In genomic region chr11:119206512-119207299, GRCh38 we compare ENCODE assay signal across 8 cellular contexts. TPM values are rescaled to one million over a fixed set of nuclear protein-coding genes. Genes with fewer than 3 reads are reported as not detected.
DNase-seq lines count a peak whose midpoint lies in the region; ATAC-seq lines count a peak whose summit lies in the region.

No MANE protein-coding gene starts in this region.

- no peaks in the 10 kb centered on the region for H3K27me3 ChIP-seq in HUES6 (ENCODE audit: control insufficient read depth, insufficient read depth, low read length)
- H3K27me3 ChIP-seq in duodenal mucosa (ENCODE audit: control insufficient read depth in 1 of 2, insufficient read depth in 2 of 2, low read length in 2 of 2): no peaks in the 10 kb centered on the region
- H3K27me3 ChIP-seq in mesenchymal stem cell (ENCODE audit: control insufficient read depth in 1 of 2, insufficient read depth in 1 of 2, low read length in 2 of 2): no peaks in the 10 kb centered on the region

- H3K36me3 ChIP-seq in HUES6 (ENCODE audit: control insufficient read depth, insufficient read depth, low read length) (no peaks in the 10 kb centered on the region), duodenal mucosa (ENCODE audit: control insufficient read depth in 1 of 2, insufficient read depth in 2 of 2, low read length in 2 of 2) (no peaks in the 10 kb centered on the region), mesenchymal stem cell (ENCODE audit: control insufficient read depth in 1 of 2, insufficient read depth in 2 of 2, low read depth in 1 of 2, low read length in 2 of 2) (no peaks in the 10 kb centered on the region)

- under 1% methylated on average over 19 of the region's 40 CpGs for WGBS in mesenchymal stem cell

- H3K9ac ChIP-seq in HUES6 (ENCODE audit: low read length) (peak overlapping the region; percentile 87), duodenal mucosa (ENCODE audit: low read depth in 1 of 2, low read length in 2 of 2) (peak overlapping the region; percentile 66 to 68), mesenchymal stem cell (ENCODE audit: low read length) (peak overlapping the region; percentile 87)

- H3K4me3 ChIP-seq in HUES6 (ENCODE audit: low read depth, low read length) (peak overlapping the region; percentile 92), duodenal mucosa (ENCODE audit: low read depth in 1 of 2, low read length in 2 of 2) (peak overlapping the region; percentile 88 to 89), mesenchymal stem cell (ENCODE audit: insufficient read depth in 1 of 2, low read depth in 1 of 2, low read length in 2 of 2) (peak overlapping the region; percentile 88 to 98)

- H2BK15ac ChIP-seq in mesenchymal stem cell (ENCODE audit: low read depth, poor library complexity, severe bottlenecking): peak overlapping the region; percentile 92

- H3K4me2 ChIP-seq in mesenchymal stem cell (ENCODE audit: low read length, poor library complexity, severe bottlenecking): peak overlapping the region; percentile 67

- peak; percentile 39 for ATAC-seq in GM19395 (IDR thresholded peaks at IDR 0.05; ENCODE audit: unreplicated experiment)

- H3K4ac ChIP-seq in mesenchymal stem cell (ENCODE audit: low read depth in 1 of 2, low read length in 2 of 2): peak overlapping the region; percentile 46 to 67

- peak overlapping the region; percentile 10 for H2BK5ac ChIP-seq in mesenchymal stem cell (ENCODE audit: low read depth, low read length, poor library complexity, severe bottlenecking)

- H2AFZ ChIP-seq in mesenchymal stem cell (ENCODE audit: low read depth, low read length): peak overlapping the region; percentile 94

- peak overlapping the region; percentile 37 to 98 for H3K23ac ChIP-seq in mesenchymal stem cell (ENCODE audit: low read length in 2 of 2)

- peaks cover 12% of the 10 kb centered on the region for H3K4me1 ChIP-seq in HUES6 (ENCODE audit: control insufficient read depth, insufficient read depth, low read length)
- H3K4me1 ChIP-seq in duodenal mucosa (ENCODE audit: control insufficient read depth in 1 of 2, insufficient read depth in 2 of 2, low read length in 2 of 2): peaks cover 14 to 19% of the 10 kb centered on the region in 2 donors
- peaks cover 4% of the 10 kb centered on the region for H3K4me1 ChIP-seq in mesenchymal stem cell (ENCODE audit: control insufficient read depth, insufficient read depth, low read depth, low read length)

- DNase-seq in Ammon's horn (ENCODE audit: low spot score) (peak; percentile 20), mesenchymal stem cell (peak; percentile 33), dedifferentiated amniotic fluid mesenchymal stem cell (ENCODE audit: extremely low spot score) (no peak)
- peak; percentile 65 for DNase-seq in activated CD4-positive, alpha-beta T cell treated with anti-CD3 and anti-CD28 coated beads for 48 hours
- peak; percentile 10 for DNase-seq in stimulated activated CD8-positive, alpha-beta memory T cell treated with anti-CD3 and anti-CD28 coated beads, Interleukin-12 subunit alpha, Interleukin-12 subunit beta, amount 100 ng/mL, for 24 hours (ENCODE audit: extremely low read depth)

- H2BK120ac ChIP-seq in mesenchymal stem cell (ENCODE audit: low read depth, low read length): peak overlapping the region; percentile 71

- peak overlapping the region in 1 of 2 experiments; percentile 80 for H2BK12ac ChIP-seq in mesenchymal stem cell (ENCODE audit: low read length in 2 of 2)

- no peaks in the 10 kb centered on the region for H3K79me1 ChIP-seq in mesenchymal stem cell (replicated peaks; ENCODE audit: low read length, poor library complexity, severe bottlenecking)

- peak overlapping the region; percentile 93 for H3K27ac ChIP-seq in HUES6 (ENCODE audit: low read depth, low read length)
- peak overlapping the region; percentile 96 for H3K27ac ChIP-seq in duodenal mucosa (ENCODE audit: low read depth, low read length)
- peak overlapping the region; percentile 23 for H3K27ac ChIP-seq in mesenchymal stem cell (ENCODE audit: low read length, poor library complexity, severe bottlenecking)

- no peak overlapping the region for H2AK5ac ChIP-seq in mesenchymal stem cell (ENCODE audit: low read length, severe bottlenecking)

- peak overlapping the region; percentile 90 to 94 for H3K18ac ChIP-seq in mesenchymal stem cell (ENCODE audit: low read depth in 1 of 2, low read length in 2 of 2)

- no peaks in the 10 kb centered on the region for H3K9me3 ChIP-seq in HUES6 (ENCODE audit: control insufficient read depth, insufficient read depth, low read depth, low read length)
- H3K9me3 ChIP-seq in duodenal mucosa (ENCODE audit: control insufficient read depth in 1 of 2, low read length in 2 of 2): no peaks in the 10 kb centered on the region
- H3K9me3 ChIP-seq in mesenchymal stem cell (ENCODE audit: control insufficient read depth, low read length): no peaks in the 10 kb centered on the region

- H4K91ac ChIP-seq in mesenchymal stem cell (ENCODE audit: low read length): no peak overlapping the region

- H4K8ac ChIP-seq in mesenchymal stem cell (ENCODE audit: low read length): peak overlapping the region; percentile 45

- H3K14ac ChIP-seq in mesenchymal stem cell (ENCODE audit: low read length in 2 of 2): peak overlapping the region in 1 of 2 experiments; percentile 97

RNA-seq across cellular contexts. Expression of gene CBL, which starts 0.6 kb away (rescaled TPM):
- 14.9 TPM for polyA plus RNA-seq in mesenchymal stem cell (2013, experiment 1 of 2)
- 14.8 TPM for polyA plus RNA-seq in mesenchymal stem cell (2013, experiment 2 of 2)

RNA-seq across cellular contexts. Expression of gene NHERF4, which starts 21.4 kb away (rescaled TPM):
- polyA plus RNA-seq in mesenchymal stem cell (2013, experiment 1 of 2): not detected
- not detected for polyA plus RNA-seq in mesenchymal stem cell (2013, experiment 2 of 2)

RNA-seq across cellular contexts. Expression of gene NLRX1, which starts 38.2 kb away (rescaled TPM):
- polyA plus RNA-seq in mesenchymal stem cell (2013, experiment 1 of 2): 3.9 TPM
- 3.9 TPM for polyA plus RNA-seq in mesenchymal stem cell (2013, experiment 2 of 2)

RNA-seq across cellular contexts. Expression of gene ABCG4, which starts 57.9 kb away (rescaled TPM):
- 0.37 TPM for polyA plus RNA-seq in mesenchymal stem cell (2013, experiment 1 of 2)
- 0.23 TPM for polyA plus RNA-seq in mesenchymal stem cell (2013, experiment 2 of 2)

Comparison
In these comparisons a context has a peak if more than half of its experiments do, and no peak if none do; other contexts are left out.
1. H3K27ac ChIP-seq: peak in every context shown above with its lines; median percentile 96 in duodenal mucosa; 93 in HUES6; 23 in mesenchymal stem cell.